24 cellular contexts compared by ENCODE assay signal in the genomic region with DNA sequence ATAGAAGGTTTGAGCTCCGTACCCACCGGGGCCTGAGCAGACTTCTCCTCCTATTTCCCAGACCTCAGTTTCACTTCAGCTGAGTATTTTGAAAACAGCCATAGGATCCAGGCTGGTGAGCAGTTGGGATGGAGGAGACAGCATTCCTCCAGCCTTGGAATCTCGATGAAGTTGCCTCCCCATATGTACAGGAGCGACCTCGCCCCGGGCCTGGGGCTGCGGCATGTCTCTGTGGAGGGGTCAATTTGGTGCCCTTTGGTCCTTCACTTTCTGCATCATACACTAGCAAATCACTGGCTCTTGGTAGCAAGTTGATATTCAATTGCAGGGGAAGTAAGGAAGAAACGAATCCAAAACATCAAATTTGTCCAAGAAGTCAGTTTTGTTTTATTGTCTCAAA.
"Had no signal": no experiment of that assay in that cellular context is flagged by ENCODE, and none has a peak within 500 bp of the region (broad histone marks: within the 10 kb centered on the region; RNA-seq: fewer than 3 reads in every experiment).

No MANE protein-coding gene starts in this region.

- H2AFZ ChIP-seq: hepatocyte had no signal

- H3K36me3 ChIP-seq: colonic mucosa, esophagus muscularis mucosa, gastroesophageal sphincter, heart left ventricle, left ventricle myocardium inferior, lower lobe of right lung had no signal

- H3K36me3 Mint-ChIP-seq: immature natural killer cell, mesothelial cell of epicardium, naive B cell had no signal

- H3K27ac ChIP-seq: colonic mucosa, dorsolateral prefrontal cortex, esophagus muscularis mucosa, foreskin keratinocyte, gastroesophageal sphincter, heart left ventricle, hepatocyte, left ventricle myocardium inferior, lower lobe of right lung had no signal

- H3K4me3 Mint-ChIP-seq: dendritic cell treated with granulocyte-macrophage colony-stimulating factor and Interleukin-4, amounts not matched to agents 40 ng/mL and 50 ng/mL, for 4 days; immature natural killer cell; mesothelial cell of epicardium; naive B cell had no signal

- H3K4me3 ChIP-seq: colonic mucosa, dorsolateral prefrontal cortex, esophagus muscularis mucosa, gastroesophageal sphincter, heart left ventricle, hepatocyte, left ventricle myocardium inferior, lower lobe of right lung, mucosa of descending colon had no signal

- ATAC-seq: foreskin keratinocyte, gastroesophageal sphincter, heart left ventricle, left colon, left lobe of liver, lower lobe of right lung, mucosa of descending colon had no signal

- H3K27me3 Mint-ChIP-seq: dendritic cell treated with granulocyte-macrophage colony-stimulating factor and Interleukin-4, amounts not matched to agents 40 ng/mL and 50 ng/mL, for 4 days; naive B cell had no signal

- H3K27ac Mint-ChIP-seq: dendritic cell treated with granulocyte-macrophage colony-stimulating factor and Interleukin-4, amounts not matched to agents 40 ng/mL and 50 ng/mL, for 4 days; immature natural killer cell; mesothelial cell of epicardium; naive B cell had no signal

- H3K27me3 ChIP-seq: colonic mucosa, dorsolateral prefrontal cortex, esophagus muscularis mucosa, foreskin keratinocyte, gastroesophageal sphincter, heart left ventricle, hepatocyte had no signal

- H3K4me1 ChIP-seq: colonic mucosa, esophagus muscularis mucosa, foreskin keratinocyte, gastroesophageal sphincter, heart left ventricle, left ventricle myocardium inferior, lower lobe of right lung had no signal

- H3K9me3 ChIP-seq: colonic mucosa, esophagus muscularis mucosa, gastroesophageal sphincter, heart left ventricle, left ventricle myocardium inferior, lower lobe of right lung, mucosa of descending colon had no signal

- H3K9me3 Mint-ChIP-seq: mesothelial cell of epicardium had no signal

- H3K4me2 ChIP-seq: hepatocyte had no signal

- H3K4me1 Mint-ChIP-seq: immature natural killer cell had no signal

- DNase-seq: colonic mucosa; cortex of kidney; dorsolateral prefrontal cortex; effector CD4-positive, alpha-beta T cell; effector memory CD4-positive, alpha-beta T cell; foreskin keratinocyte; heart left ventricle; hypothalamus; immature natural killer cell; islet precursor cell; kidney; kidney glomerular epithelial cell; left colon; left ventricle myocardium inferior; lower lobe of right lung; mesendoderm; mucosa of descending colon; naive B cell had no signal
